Comparison of ENCODE assay signal across 21 cellular contexts in the genomic region with DNA sequence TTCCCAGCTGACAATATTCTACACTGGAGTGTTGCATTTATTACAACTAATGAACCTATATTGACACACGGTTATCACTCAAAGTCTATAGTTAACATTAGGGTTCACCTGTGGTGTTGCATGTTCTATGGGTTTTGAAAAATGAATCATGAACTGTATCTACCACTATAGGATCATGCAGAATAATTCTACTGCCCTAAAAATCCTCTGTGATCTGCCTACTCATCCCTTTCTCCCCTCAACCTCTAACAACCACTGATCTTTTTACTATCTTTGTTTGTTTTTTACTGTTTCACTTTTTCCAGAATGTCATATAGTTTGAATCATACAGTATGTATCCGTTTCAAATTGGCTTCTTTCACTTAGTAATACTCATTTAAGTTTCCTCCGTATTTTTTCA. TPM values are rescaled to one million over a fixed set of nuclear protein-coding genes. Genes with fewer than 3 reads are reported as not detected.
A peak's percentile ranks its signal among the peaks of the same experiment; 100 is the strongest.
DNase-seq lines count a peak whose midpoint lies in the region; ATAC-seq, FAIRE-seq and TF ChIP-seq lines count a peak whose summit lies in the region.
"Had no signal": no experiment of that assay in that cellular context is flagged by ENCODE, and none has a peak within 500 bp of the region (broad histone marks: within the 10 kb centered on the region; RNA-seq: fewer than 3 reads in every experiment).

No MANE protein-coding gene starts in this region.

- no peak for TF ChIP-seq CTCF in A549 (IDR thresholded peaks at IDR 0.05)
- no peak for TF ChIP-seq CTCF in psoas muscle (IDR thresholded peaks at IDR 0.05)

- ATAC-seq in activated CD4-positive, CD25-positive, alpha-beta regulatory T cell treated with anti-CD3 and anti-CD28 coated beads, Interleukin-2, amount 50 U/mL, for 24 hours, result peak; percentile 86 to 89
- ATAC-seq in activated T-cell treated with anti-CD3 and anti-CD28 coated beads, Interleukin-2, amount 50 U/mL, for 72 hours (replicated peaks in 1 of 2), result peak; percentile 80 to 88
- ATAC-seq in A549 (peak; percentile 33 to 37; a peak in 1 of 6 replicates), psoas muscle (no peak)
- ATAC-seq in stimulated activated effector memory CD8-positive, alpha-beta T cell treated with anti-CD3 and anti-CD28 coated beads, Interleukin-12 subunit alpha, Interleukin-12 subunit beta, amount 100 ng/mL, for 72 hours, result peak; percentile 88
- ATAC-seq: HCT116 had no signal

- FAIRE-seq in A549 (lab: Jason Lieb, UNC), result no peak
- FAIRE-seq: GM12892, GM18507 had no signal

- H3K4me2 ChIP-seq in A549, result peak overlapping the region; percentile 11; the same call in 1 of the 3 replicates
- H3K4me2 ChIP-seq: BLaER1 had no signal

- no peak for TF ChIP-seq EP300 in A549 (IDR thresholded peaks at IDR 0.05)

- H3K4me3 ChIP-seq in A549 (no peak overlapping the region), psoas muscle (no peak overlapping the region)
- H3K4me3 ChIP-seq: BLaER1 had no signal

- CTCF ChIA-PET in A549 (lab: Yijun Ruan, JAX), result interaction anchor here (0.6 to 2.9 kb wide), 7 partner anchors 10 to 215 kb away, joined by 3 to 10 read pairs (median 4); no protein-coding TSS in a partner anchor

- 1% methylated on average over 3 of the region's 3 CpGs for WGBS in A549 (ENCODE audit: missing lambda C conversion rate)
- WGBS in psoas muscle, 3 donors, result 75 to 81% (median 76%) methylated on average over 3 of the region's 3 CpGs

- no peak overlapping the region for H3K27ac ChIP-seq in A549
- no peak overlapping the region for H3K27ac ChIP-seq in psoas muscle
- H3K27ac ChIP-seq: 22Rv1, BLaER1, HL-60 had no signal

- H3K36me3 ChIP-seq in psoas muscle (ENCODE audit: insufficient read depth in 1 of 2, low read depth in 1 of 2), result no peaks in the 10 kb centered on the region
- H3K36me3 ChIP-seq: BLaER1 had no signal

- no peak overlapping the region for H3K27ac Mint-ChIP-seq in activated T-cell treated with anti-CD3 and anti-CD28 coated beads, Interleukin-2, amount 50 U/mL, for 72 hours
- no peak overlapping the region for H3K27ac Mint-ChIP-seq in activated T-cell treated with anti-CD3 and anti-CD28 coated beads, Interleukin-2, amount 50 U/mL, for 24 hours
- no peak overlapping the region for H3K27ac Mint-ChIP-seq in stimulated activated effector memory CD8-positive, alpha-beta T cell treated with anti-CD3 and anti-CD28 coated beads, Interleukin-12 subunit alpha, Interleukin-12 subunit beta, amount 100 ng/mL, for 72 hours
- H3K27ac Mint-ChIP-seq: CD14-positive monocyte; CD4-positive, alpha-beta memory T cell; HFFc6 had no signal

- TF ChIP-seq POLR2A in A549 (IDR thresholded peaks at IDR 0.05; ENCODE audit: low read length), result no peak

- no peak overlapping the region for H3K4me3 Mint-ChIP-seq in activated T-cell treated with anti-CD3 and anti-CD28 coated beads, Interleukin-2, amount 50 U/mL, for 72 hours
- H3K4me3 Mint-ChIP-seq in activated T-cell treated with anti-CD3 and anti-CD28 coated beads, Interleukin-2, amount 50 U/mL, for 24 hours, result no peak overlapping the region
- H3K4me3 Mint-ChIP-seq in stimulated activated effector memory CD8-positive, alpha-beta T cell treated with anti-CD3 and anti-CD28 coated beads, Interleukin-12 subunit alpha, Interleukin-12 subunit beta, amount 100 ng/mL, for 72 hours, result no peak overlapping the region
- H3K4me3 Mint-ChIP-seq: CD14-positive monocyte; CD4-positive, alpha-beta memory T cell; HFFc6 had no signal

- peaks cover 4 to 6% of the 10 kb centered on the region in 2 donors for H3K9me3 Mint-ChIP-seq in activated T-cell treated with anti-CD3 and anti-CD28 coated beads, Interleukin-2, amount 50 U/mL, for 72 hours
- H3K9me3 Mint-ChIP-seq in activated T-cell treated with anti-CD3 and anti-CD28 coated beads, Interleukin-2, amount 50 U/mL, for 24 hours, result peaks cover 2% of the 10 kb centered on the region
- H3K9me3 Mint-ChIP-seq in stimulated activated effector memory CD8-positive, alpha-beta T cell treated with anti-CD3 and anti-CD28 coated beads, Interleukin-12 subunit alpha, Interleukin-12 subunit beta, amount 100 ng/mL, for 72 hours, result peaks cover 3% of the 10 kb centered on the region

- H3K27me3 ChIP-seq in psoas muscle (ENCODE audit: insufficient read depth in 3 of 3, low read length in 2 of 3), result peaks cover 0 to 5% (median 0%) of the 10 kb centered on the region in 3 donors
- H3K27me3 ChIP-seq: BLaER1 had no signal

- no peaks in the 10 kb centered on the region for H3K4me1 Mint-ChIP-seq in activated T-cell treated with anti-CD3 and anti-CD28 coated beads, Interleukin-2, amount 50 U/mL, for 72 hours (ENCODE audit: low read depth)
- H3K4me1 Mint-ChIP-seq in activated T-cell treated with anti-CD3 and anti-CD28 coated beads, Interleukin-2, amount 50 U/mL, for 24 hours (ENCODE audit: low read depth), result peaks cover 2% of the 10 kb centered on the region
- H3K4me1 Mint-ChIP-seq in stimulated activated effector memory CD8-positive, alpha-beta T cell treated with anti-CD3 and anti-CD28 coated beads, Interleukin-12 subunit alpha, Interleukin-12 subunit beta, amount 100 ng/mL, for 72 hours, result no peaks in the 10 kb centered on the region
- H3K4me1 Mint-ChIP-seq: CD4-positive, alpha-beta memory T cell had no signal

- TF ChIP-seq RAD21 in A549 (conservative IDR thresholded peaks at IDR 0.05 in 1 of 2, IDR thresholded peaks at IDR 0.05 in 1 of 2), result no peak

- POLR2A ChIA-PET in A549 (lab: Yijun Ruan, JAX), result no interaction called here

- peaks cover 0 to 5% of the 10 kb centered on the region in 2 donors for H3K36me3 Mint-ChIP-seq in activated T-cell treated with anti-CD3 and anti-CD28 coated beads, Interleukin-2, amount 50 U/mL, for 72 hours (ENCODE audit: insufficient read depth in 2 of 2)
- no peaks in the 10 kb centered on the region for H3K36me3 Mint-ChIP-seq in activated T-cell treated with anti-CD3 and anti-CD28 coated beads, Interleukin-2, amount 50 U/mL, for 24 hours (ENCODE audit: low read depth)
- H3K36me3 Mint-ChIP-seq in stimulated activated effector memory CD8-positive, alpha-beta T cell treated with anti-CD3 and anti-CD28 coated beads, Interleukin-12 subunit alpha, Interleukin-12 subunit beta, amount 100 ng/mL, for 72 hours, result no peaks in the 10 kb centered on the region
- H3K36me3 Mint-ChIP-seq: CD14-positive monocyte; CD4-positive, alpha-beta memory T cell had no signal

- intact Hi-C loops in psoas muscle (cut with DNase I), result no loop called here

- peaks cover 26% of the 10 kb centered on the region for H3K27me3 Mint-ChIP-seq in activated T-cell treated with anti-CD3 and anti-CD28 coated beads, Interleukin-2, amount 50 U/mL, for 72 hours (ENCODE audit: low read depth)
- H3K27me3 Mint-ChIP-seq in activated T-cell treated with anti-CD3 and anti-CD28 coated beads, Interleukin-2, amount 50 U/mL, for 24 hours, result peaks cover 25% of the 10 kb centered on the region

- no peaks in the 10 kb centered on the region for H3K4me1 ChIP-seq in A549
- H3K4me1 ChIP-seq in psoas muscle, result no peaks in the 10 kb centered on the region

- H3K9me3 ChIP-seq in A549 (peaks cover 9% of the 10 kb centered on the region; the same call in 2 of the 3 replicates), psoas muscle (peaks cover 7% of the 10 kb centered on the region)

- DNase-seq in activated CD4-positive, CD25-positive, alpha-beta regulatory T cell treated with anti-CD3 and anti-CD28 coated beads, Interleukin-2, amount 50 U/mL, for 72 hours, result no peak
- no peak for DNase-seq in activated T-cell treated with anti-CD3 and anti-CD28 coated beads, Interleukin-2, amount 50 U/mL, for 72 hours
- DNase-seq in activated T-cell treated with anti-CD3 and anti-CD28 coated beads, Interleukin-2, amount 50 U/mL, for 24 hours, result no peak
- DNase-seq in A549 (ENCODE audit: low read depth in 1 of 2, low spot score in 1 of 2), result no peak
- no peak for DNase-seq in stimulated activated effector memory CD8-positive, alpha-beta T cell treated with anti-CD3 and anti-CD28 coated beads, Interleukin-12 subunit alpha, Interleukin-12 subunit beta, amount 100 ng/mL, for 72 hours (ENCODE audit: low spot score in 2 of 2)
- DNase-seq in psoas muscle, result no peak
- DNase-seq: CD4-positive, alpha-beta memory T cell; DMS153; DMS79; GDM1; GOT3; H7; HFFc6 had no signal

TF ChIP-seq in A549, 52 proteins besides CTCF, POLR2A, EP300 and RAD21:
- no peak for TF ChIP-seq CBX8 (IDR thresholded peaks at IDR 0.05)
- TF ChIP-seq EHMT2 (IDR thresholded peaks at IDR 0.05; ENCODE audit: low read depth), result no peak
- no peak for TF ChIP-seq MAX (IDR thresholded peaks at IDR 0.05)
- no peak for TF ChIP-seq HEYL (CRISPR knock-in tag; IDR thresholded peaks at IDR 0.05)
- no peak for TF ChIP-seq GATA3 (IDR thresholded peaks at IDR 0.05; ENCODE audit: borderline replicate concordance)
- no peak for TF ChIP-seq PHF8 (IDR thresholded peaks at IDR 0.05; ENCODE audit: borderline replicate concordance, low read depth)
TF ChIP-seq in A549: peak in this region for 0.

RNA-seq across cellular contexts. Expression of gene TCF7L1, which starts 47.6 kb away (rescaled TPM):
- total RNA-seq in activated T-cell treated with anti-CD3 and anti-CD28 coated beads, Interleukin-2, amount 50 U/mL, for 72 hours, result under 1 TPM; 0.07 to 0.16 TPM
- 0.68 and 0.95 TPM in 2 replicates for polyA plus RNA-seq in A549 (2011; rRNA removed)
- 3.2 and 4.0 TPM in 2 replicates for polyA plus RNA-seq in A549 (2012; cell fraction: cytosol; rRNA removed)
- polyA plus RNA-seq in A549 (2012; cell fraction: nucleus; rRNA removed), result 7.1 and 7.9 TPM in 2 replicates
- polyA plus RNA-seq in A549 (2017; fragmentation: RNase III; extraction: RNeasy Plus Mini Kit Qiagen cat#74134 plus additional on column Dnase treatment), result 4.1 to 5.0 TPM (median 4.4 TPM) in 3 replicates
- 0.68 and 3.3 TPM in 2 replicates for polyA minus RNA-seq in A549 (2011; rRNA and poly(A)+ RNA removed)
- total RNA-seq in psoas muscle, result 10 to 100 TPM in 1 of 4 donors, 1 to 10 TPM in 3; 5.3 to 13.3 (median 8.0) TPM
- polyA plus RNA-seq in psoas muscle, result 1 to 10 TPM; 2.1 to 6.1 (median 5.6) TPM
- total RNA-seq: CD4-positive, alpha-beta memory T cell had no signal

Comparison
In these comparisons a context has a peak if more than half of its experiments do, and no peak if none do; other contexts are left out.
1. ATAC-seq: peak in activated CD4-positive, CD25-positive, alpha-beta regulatory T cell treated with anti-CD3 and anti-CD28 coated beads, Interleukin-2, amount 50 U/mL, for 24 hours (2 of 2), activated T-cell treated with anti-CD3 and anti-CD28 coated beads, Interleukin-2, amount 50 U/mL, for 72 hours (2 of 2), A549 (2 of 2) and stimulated activated effector memory CD8-positive, alpha-beta T cell treated with anti-CD3 and anti-CD28 coated beads, Interleukin-12 subunit alpha, Interleukin-12 subunit beta, amount 100 ng/mL, for 72 hours (single experiment); none in psoas muscle (0 of 4).
2. RNA of gene TCF7L1, which starts 47.6 kb away (total RNA-seq): 5.3 to 13.3 TPM in psoas muscle; 0.07 to 0.16 TPM in activated T-cell treated with anti-CD3 and anti-CD28 coated beads, Interleukin-2, amount 50 U/mL, for 72 hours; every median in the first group is over 4 times any median in the second.